In the genomic region with DNA sequence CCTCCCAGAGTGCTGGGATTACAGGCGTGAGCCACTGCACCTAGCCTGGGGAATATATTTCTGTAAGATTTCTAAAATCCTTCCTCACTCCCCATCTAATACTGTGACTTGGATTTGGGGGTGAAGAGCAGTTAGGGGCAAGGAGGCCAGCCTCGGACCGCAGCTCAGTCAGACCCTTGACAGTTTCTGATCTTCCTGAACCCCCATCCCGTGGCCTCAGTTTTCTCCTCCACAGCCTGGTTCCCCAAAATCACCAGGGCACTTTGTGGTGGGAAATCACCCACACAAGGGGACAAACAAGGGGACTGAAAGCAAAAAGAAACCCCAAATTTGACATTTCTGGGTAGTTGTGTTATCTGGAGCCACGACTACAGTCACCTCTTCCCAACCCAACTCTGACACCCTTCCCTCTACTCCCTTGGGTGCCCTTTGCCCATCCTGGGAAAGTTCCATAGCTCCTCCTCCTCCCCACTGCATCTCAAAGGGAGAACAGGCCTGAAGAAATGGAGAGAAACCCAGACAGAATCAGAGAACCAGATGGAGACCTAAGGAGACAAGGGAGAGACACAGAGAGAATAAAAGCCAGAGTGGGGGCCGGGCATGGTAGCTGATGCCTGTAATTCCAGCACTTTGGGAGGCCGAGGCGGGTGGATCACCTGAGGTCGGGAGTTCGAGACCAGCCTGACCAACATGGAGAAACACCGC, we compare ENCODE assay signal across 10 cellular contexts. TPM values are rescaled to one million over a fixed set of nuclear protein-coding genes. Genes with fewer than 3 reads are reported as not detected.
DNase-seq lines count a peak whose midpoint lies in the region; ATAC-seq and TF ChIP-seq lines count a peak whose summit lies in the region.
"Had no signal": no experiment of that assay in that cellular context is flagged by ENCODE, and none has a peak within 500 bp of the region (broad histone marks: within the 10 kb centered on the region; RNA-seq: fewer than 3 reads in every experiment).

No MANE protein-coding gene starts in this region.

- no peak for ATAC-seq in activated CD8-positive, alpha-beta T cell treated with anti-CD3 and anti-CD28 coated beads for 36 hours
- no peak for ATAC-seq in effector memory CD8-positive, alpha-beta T cell (replicated peaks)
- no peak for ATAC-seq in stimulated activated naive CD8-positive, alpha-beta T cell treated with anti-CD3 and anti-CD28 coated beads, Interleukin-15, amount 100 ng/mL, for 72 hours
- ATAC-seq in HG03175 (IDR thresholded peaks at IDR 0.05; ENCODE audit: unreplicated experiment) = no peak
- no peak for ATAC-seq in GM19452 (IDR thresholded peaks at IDR 0.05; ENCODE audit: unreplicated experiment)
- no peak for ATAC-seq in HG03135 (IDR thresholded peaks at IDR 0.05; ENCODE audit: unreplicated experiment)
- ATAC-seq: activated naive CD4-positive, alpha-beta T cell treated with anti-CD3 and anti-CD28 coated beads, Interleukin-2, amount 50 U/mL, for 72 hours had no signal

- no peak for DNase-seq in activated CD4-positive, alpha-beta T cell treated with anti-CD3 and anti-CD28 coated beads, Interleukin-2, amount 10 ng/mL, durations not matched to agents 24 days and 14 days
- no peak for DNase-seq in activated CD4-positive, alpha-beta T cell treated with anti-CD3 and anti-CD28 coated beads for 4 hours
- no peak for DNase-seq in activated CD8-positive, alpha-beta T cell treated with anti-CD3 and anti-CD28 coated beads for 36 hours
- DNase-seq in effector memory CD8-positive, alpha-beta T cell = no peak
- peak in 1 of 2 donors; percentile 7 for DNase-seq in stimulated activated naive CD8-positive, alpha-beta T cell treated with anti-CD3 and anti-CD28 coated beads, Interleukin-15, amount 100 ng/mL, for 72 hours

- POLR2A ChIA-PET in activated CD8-positive, alpha-beta T cell treated with anti-CD3 and anti-CD28 coated beads for 36 hours (lab: Charles Lee) = interaction anchor here (1.0 to 1.6 kb wide), 4 partner anchors 8 to 16 kb away, joined by 3 to 9 read pairs (median 3); a partner anchor contains a TSS

- intact Hi-C loops in activated CD4-positive, alpha-beta T cell treated with anti-CD3 and anti-CD28 coated beads, Interleukin-2, amount 10 ng/mL, durations not matched to agents 24 days and 14 days (cut with micrococcal nuclease) = no loop called here
- intact Hi-C loops in activated CD8-positive, alpha-beta T cell treated with anti-CD3 and anti-CD28 coated beads for 36 hours (cut with micrococcal nuclease) = no loop called here

- CTCF ChIA-PET in activated CD8-positive, alpha-beta T cell treated with anti-CD3 and anti-CD28 coated beads for 36 hours (lab: Charles Lee) = interaction anchor here (1.2 to 1.8 kb wide), 4 partner anchors 37 to 117 kb away, joined by 3 to 9 read pairs (median 6); no protein-coding TSS in a partner anchor

- peaks cover 42% of the 10 kb centered on the region for H3K36me3 Mint-ChIP-seq in activated CD4-positive, alpha-beta T cell treated with anti-CD3 and anti-CD28 coated beads, Interleukin-2, amount 10 ng/mL, durations not matched to agents 24 days and 14 days (ENCODE audit: low read depth)
- peaks cover 28% of the 10 kb centered on the region for H3K36me3 Mint-ChIP-seq in activated CD8-positive, alpha-beta T cell treated with anti-CD3 and anti-CD28 coated beads for 36 hours (ENCODE audit: low read depth)
- H3K36me3 Mint-ChIP-seq in effector memory CD8-positive, alpha-beta T cell (ENCODE audit: insufficient read depth) = peaks cover 33% of the 10 kb centered on the region
- H3K36me3 Mint-ChIP-seq: neural progenitor cell had no signal

- peak overlapping the region; percentile 59 for H3K27ac Mint-ChIP-seq in activated CD4-positive, alpha-beta T cell treated with anti-CD3 and anti-CD28 coated beads, Interleukin-2, amount 10 ng/mL, durations not matched to agents 24 days and 14 days
- peak overlapping the region; percentile 61 for H3K27ac Mint-ChIP-seq in activated CD8-positive, alpha-beta T cell treated with anti-CD3 and anti-CD28 coated beads for 36 hours
- peak overlapping the region; percentile 82 to 87 for H3K27ac Mint-ChIP-seq in effector memory CD8-positive, alpha-beta T cell
- peak overlapping the region in 1 of 2 donors; percentile 55 for H3K27ac Mint-ChIP-seq in stimulated activated naive CD8-positive, alpha-beta T cell treated with anti-CD3 and anti-CD28 coated beads, Interleukin-15, amount 100 ng/mL, for 72 hours
- H3K27ac Mint-ChIP-seq: neural progenitor cell had no signal

- H3K4me3 Mint-ChIP-seq in activated CD4-positive, alpha-beta T cell treated with anti-CD3 and anti-CD28 coated beads, Interleukin-2, amount 10 ng/mL, durations not matched to agents 24 days and 14 days = peak overlapping the region; percentile 89
- H3K4me3 Mint-ChIP-seq in activated CD8-positive, alpha-beta T cell treated with anti-CD3 and anti-CD28 coated beads for 36 hours = peak overlapping the region; percentile 84
- peak overlapping the region; percentile 96 to 98 for H3K4me3 Mint-ChIP-seq in effector memory CD8-positive, alpha-beta T cell
- peak overlapping the region; percentile 55 to 93 for H3K4me3 Mint-ChIP-seq in stimulated activated naive CD8-positive, alpha-beta T cell treated with anti-CD3 and anti-CD28 coated beads, Interleukin-15, amount 100 ng/mL, for 72 hours
- H3K4me3 Mint-ChIP-seq: neural progenitor cell had no signal

- peaks cover 38% of the 10 kb centered on the region for H3K4me1 Mint-ChIP-seq in activated CD4-positive, alpha-beta T cell treated with anti-CD3 and anti-CD28 coated beads, Interleukin-2, amount 10 ng/mL, durations not matched to agents 24 days and 14 days
- H3K4me1 Mint-ChIP-seq in activated CD8-positive, alpha-beta T cell treated with anti-CD3 and anti-CD28 coated beads for 36 hours (ENCODE audit: low read depth) = peaks cover 46% of the 10 kb centered on the region
- peaks cover 37 to 38% of the 10 kb centered on the region in 2 donors for H3K4me1 Mint-ChIP-seq in effector memory CD8-positive, alpha-beta T cell (ENCODE audit: low read depth in 2 of 2)
- peaks cover 75% of the 10 kb centered on the region for H3K4me1 Mint-ChIP-seq in stimulated activated naive CD8-positive, alpha-beta T cell treated with anti-CD3 and anti-CD28 coated beads, Interleukin-15, amount 100 ng/mL, for 72 hours

- H3K9me3 Mint-ChIP-seq in activated CD4-positive, alpha-beta T cell treated with anti-CD3 and anti-CD28 coated beads, Interleukin-2, amount 10 ng/mL, durations not matched to agents 24 days and 14 days = no peaks in the 10 kb centered on the region
- no peaks in the 10 kb centered on the region for H3K9me3 Mint-ChIP-seq in activated CD8-positive, alpha-beta T cell treated with anti-CD3 and anti-CD28 coated beads for 36 hours
- no peaks in the 10 kb centered on the region for H3K9me3 Mint-ChIP-seq in effector memory CD8-positive, alpha-beta T cell
- no peaks in the 10 kb centered on the region for H3K9me3 Mint-ChIP-seq in stimulated activated naive CD8-positive, alpha-beta T cell treated with anti-CD3 and anti-CD28 coated beads, Interleukin-15, amount 100 ng/mL, for 72 hours
- H3K9me3 Mint-ChIP-seq: activated naive CD4-positive, alpha-beta T cell treated with anti-CD3 and anti-CD28 coated beads, Interleukin-2, amount 50 U/mL, for 72 hours had no signal

- H3K27me3 Mint-ChIP-seq in activated CD4-positive, alpha-beta T cell treated with anti-CD3 and anti-CD28 coated beads, Interleukin-2, amount 10 ng/mL, durations not matched to agents 24 days and 14 days = no peaks in the 10 kb centered on the region
- H3K27me3 Mint-ChIP-seq in activated CD8-positive, alpha-beta T cell treated with anti-CD3 and anti-CD28 coated beads for 36 hours = no peaks in the 10 kb centered on the region
- H3K27me3 Mint-ChIP-seq in effector memory CD8-positive, alpha-beta T cell = no peaks in the 10 kb centered on the region
- H3K27me3 Mint-ChIP-seq in stimulated activated naive CD8-positive, alpha-beta T cell treated with anti-CD3 and anti-CD28 coated beads, Interleukin-15, amount 100 ng/mL, for 72 hours = no peaks in the 10 kb centered on the region

- no peak for TF ChIP-seq CTCF in activated CD8-positive, alpha-beta T cell treated with anti-CD3 and anti-CD28 coated beads for 36 hours (IDR thresholded peaks at IDR 0.05)

RNA-seq across cellular contexts. Expression of a gene that starts 2.8 kb away (rescaled TPM):
- total RNA-seq in activated CD4-positive, alpha-beta T cell treated with anti-CD3 and anti-CD28 coated beads, Interleukin-2, amount 10 ng/mL, durations not matched to agents 24 days and 14 days = 346 and 348 TPM in 2 replicates
- 100 to 1,000 TPM; 163 to 190 TPM for total RNA-seq in activated CD8-positive, alpha-beta T cell treated with anti-CD3 and anti-CD28 coated beads for 36 hours

RNA-seq across cellular contexts. Expression of a gene that starts 9.3 kb away (rescaled TPM):
- 184 and 189 TPM in 2 replicates for total RNA-seq in activated CD4-positive, alpha-beta T cell treated with anti-CD3 and anti-CD28 coated beads, Interleukin-2, amount 10 ng/mL, durations not matched to agents 24 days and 14 days
- total RNA-seq in activated CD8-positive, alpha-beta T cell treated with anti-CD3 and anti-CD28 coated beads for 36 hours = 100 to 1,000 TPM; 128 to 129 TPM
